ENCODE assay signal across 8 cellular contexts in the genomic region with DNA sequence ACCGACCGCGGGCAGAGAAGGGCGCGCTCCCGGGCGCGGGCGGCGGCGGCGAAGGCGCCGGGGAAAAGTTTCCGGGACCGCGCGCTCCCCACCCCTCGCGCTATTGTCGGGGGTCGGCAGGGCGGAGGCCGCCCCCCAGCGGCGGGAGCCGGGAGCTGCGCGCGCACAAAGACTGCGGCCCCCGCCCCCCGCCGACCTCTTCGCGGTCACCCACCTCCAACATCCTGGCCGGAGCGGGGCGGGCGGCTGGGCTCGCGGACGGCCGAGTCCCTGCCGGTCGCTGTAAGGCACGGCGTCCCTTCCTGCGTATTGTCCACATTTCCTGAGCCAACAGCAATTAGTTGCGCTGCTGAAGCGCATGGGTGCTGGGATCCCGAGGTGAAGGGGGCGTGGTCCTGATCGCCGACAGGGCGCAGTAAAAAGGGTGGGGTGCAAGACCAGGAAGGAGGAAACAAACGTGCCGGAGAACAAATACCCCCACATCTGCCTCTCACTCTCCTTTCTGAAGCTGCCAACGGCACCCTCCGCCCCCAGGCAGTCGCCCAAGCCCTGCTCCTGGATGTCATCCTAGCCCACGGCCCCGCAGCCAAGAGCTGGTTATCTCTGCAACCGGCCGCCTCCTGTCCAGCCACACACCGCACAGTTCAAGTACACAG. TPM values are rescaled to one million over a fixed set of nuclear protein-coding genes. Genes with fewer than 3 reads are reported as not detected.
A peak's percentile ranks its signal among the peaks of the same experiment; 100 is the strongest.
DNase-seq lines count a peak whose midpoint lies in the region; ATAC-seq and TF ChIP-seq lines count a peak whose summit lies in the region.

A gene with protein sequence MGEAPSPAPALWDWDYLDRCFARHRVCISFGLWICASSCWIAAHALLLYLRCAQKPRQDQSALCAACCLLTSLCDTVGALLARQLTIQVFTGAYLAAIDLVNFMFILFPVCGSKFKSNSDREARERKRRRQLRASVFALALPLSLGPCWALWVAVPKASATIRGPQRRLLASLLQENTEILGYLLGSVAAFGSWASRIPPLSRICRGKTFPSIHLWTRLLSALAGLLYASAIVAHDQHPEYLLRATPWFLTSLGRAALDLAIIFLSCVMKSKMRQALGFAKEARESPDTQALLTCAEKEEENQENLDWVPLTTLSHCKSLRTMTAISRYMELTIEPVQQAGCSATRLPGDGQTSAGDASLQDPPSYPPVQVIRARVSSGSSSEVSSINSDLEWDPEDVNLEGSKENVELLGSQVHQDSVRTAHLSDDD (minus strand): TSS at position 71 of the 656 bp plus-strand sequence. CDS start 204 bp downstream, outside the sequence.

- H3K4me1 ChIP-seq in HUES48 (ENCODE audit: control insufficient read depth, insufficient read depth, low read length) (peaks cover 8% of the 10 kb centered on the region; the same call in 1 of the 2 replicates), OCI-LY3 (ENCODE audit: low read length) (peaks cover 4% of the 10 kb centered on the region; the same call in 1 of the 2 replicates), esophagus squamous epithelium (peaks cover 3 to 23% (median 3%) of the 10 kb centered on the region in 3 donors)

- no peaks in the 10 kb centered on the region for H3K36me3 Mint-ChIP-seq in naive B cell

- no peaks in the 10 kb centered on the region for H4K20me1 ChIP-seq in OCI-LY3 (ENCODE audit: insufficient read depth, low read length)

- ATAC-seq in GM21447 (IDR thresholded peaks at IDR 0.05; ENCODE audit: unreplicated experiment): peak; percentile 75
- ATAC-seq in naive B cell (ENCODE audit: low read depth in 2 of 2): peak; percentile 77

- TF ChIP-seq CTCF in OCI-LY3 (IDR thresholded peaks at IDR 0.05; ENCODE audit: low read depth, low read length): peak; percentile 64
- peak; percentile 45 to 79 (median 66) for TF ChIP-seq CTCF in esophagus squamous epithelium (IDR thresholded peaks at IDR 0.05)

- H3K4me2 ChIP-seq in OCI-LY3 (ENCODE audit: low read length): peak within 1 kb of the TSS; percentile 76

- H3K9me3 ChIP-seq in HUES48 (ENCODE audit: control insufficient read depth, insufficient read depth, low read length) (peaks cover 4% of the 10 kb centered on the region; the same call in 1 of the 2 replicates), OCI-LY3 (ENCODE audit: insufficient read depth, low read length) (no peaks in the 10 kb centered on the region), esophagus squamous epithelium (no peaks in the 10 kb centered on the region)

- 1 to 2% methylated on average over 8 to 11 of the region's 66 CpGs for WGBS in esophagus squamous epithelium, 2 donors

- TF ChIP-seq POLR2A in esophagus squamous epithelium (IDR thresholded peaks at IDR 0.05): peak in 1 of 4 donors; percentile 35

- H3K27me3 Mint-ChIP-seq in naive B cell: no peaks in the 10 kb centered on the region

- H3K27ac ChIP-seq in HUES48 (ENCODE audit: low read depth, low read length): peak within 1 kb of the TSS; percentile 85
- H3K27ac ChIP-seq in OCI-LY3 (ENCODE audit: low read length): no peak within 1 kb of the TSS
- H3K27ac ChIP-seq in esophagus squamous epithelium: peak within 1 kb of the TSS; percentile 76 to 90 (median 86)

- H3K4me3 Mint-ChIP-seq in naive B cell: peak within 1 kb of the TSS; percentile 79 to 94 (median 90)

- H3K9ac ChIP-seq in HUES48 (ENCODE audit: low read depth, low read length): peak within 1 kb of the TSS; percentile 65
- peak within 1 kb of the TSS; percentile 78 for H3K9ac ChIP-seq in OCI-LY3 (ENCODE audit: low read length)

- DNase-seq in DMS 273 treated with DMSO at 0.1 percent for 48 hours (lab: John Stamatoyannopoulos, UW) (peak; percentile 52), activated T-cell treated with anti-CD3 and anti-CD28 coated beads for 48 hours (ENCODE audit: low read depth) (peak; percentile 63), esophagus squamous epithelium (lab: John Stamatoyannopoulos, UW) (no peak), naive B cell (peak; percentile 56)
- peak; percentile 54 for DNase-seq in stimulated activated naive CD4-positive, alpha-beta T cell treated with Interleukin-2 at 50 U/mL for 16 hours (lab: John Stamatoyannopoulos, UW)

- H3K27ac Mint-ChIP-seq in naive B cell: peak within 1 kb of the TSS in 4 of 6 donors; percentile 11 to 63 (median 41)

- H3K79me2 ChIP-seq in OCI-LY3 (ENCODE audit: low read length): no peaks in the 10 kb centered on the region

- H3K4me1 Mint-ChIP-seq in naive B cell: peaks cover 3 to 14% (median 11%) of the 10 kb centered on the region in 3 donors

- H3K27me3 ChIP-seq in HUES48 (ENCODE audit: control insufficient read depth, insufficient read depth, low read length) (no peaks in the 10 kb centered on the region), OCI-LY3 (ENCODE audit: low read depth, low read length) (no peaks in the 10 kb centered on the region), esophagus squamous epithelium (no peaks in the 10 kb centered on the region)

- H3K36me3 ChIP-seq in HUES48 (ENCODE audit: control insufficient read depth, insufficient read depth, low read length) (peaks cover 11% of the 10 kb centered on the region), OCI-LY3 (replicated peaks; ENCODE audit: low read depth, low read length) (peaks cover 3% of the 10 kb centered on the region), esophagus squamous epithelium (peaks cover 0 to 13% (median 0%) of the 10 kb centered on the region in 3 donors)

- peaks cover 0 to 3% (median 0%) of the 10 kb centered on the region in 7 donors for H3K9me3 Mint-ChIP-seq in naive B cell

- intact Hi-C loops in esophagus squamous epithelium (cut with DNase I): no loop called here

- H3K4me3 ChIP-seq in HUES48 (ENCODE audit: low read depth, low read length) (peak within 1 kb of the TSS; percentile 79), OCI-LY3 (ENCODE audit: low read length) (peak within 1 kb of the TSS; percentile 98), esophagus squamous epithelium (peak within 1 kb of the TSS; percentile 60 to 77 (median 69))

- H2AFZ ChIP-seq in OCI-LY3 (ENCODE audit: low read depth, low read length): peak within 1 kb of the TSS; percentile 99

RNA-seq across cellular contexts. Expression of the gene that starts here (rescaled TPM):
- total RNA-seq in esophagus squamous epithelium: 10 to 100 TPM in 1 of 4 donors, 1 to 10 TPM in 3; 4.7 to 11.9 (median 7.6) TPM
- 1 to 10 TPM in 2 of 6 donors, under 1 TPM in 3, not detected in 1; 0.60 to 2.4 (median 0.94) TPM for polyA plus RNA-seq in naive B cell (ENCODE audit: low read depth in 6 of 6)
